26 cellular contexts compared by ENCODE assay signal in the genomic region with DNA sequence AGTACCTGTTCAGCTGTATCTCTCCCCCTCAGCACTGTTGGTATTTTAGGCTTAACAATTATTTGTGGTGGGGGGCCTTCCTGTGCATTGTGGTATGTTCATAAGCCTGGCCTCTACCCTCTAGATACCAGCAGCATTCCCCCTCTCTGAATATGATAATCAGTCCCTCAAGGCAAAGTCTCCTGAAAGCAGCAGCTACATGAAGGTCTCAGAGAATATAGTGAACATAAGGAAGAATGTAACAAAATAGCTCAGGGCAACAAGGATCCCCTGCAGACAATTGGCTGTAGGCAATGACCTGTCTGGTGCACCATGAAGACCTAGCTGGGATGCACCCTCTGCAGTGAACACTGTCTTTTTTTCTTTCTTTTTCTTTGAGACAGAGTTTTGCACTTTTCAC.
DNase-seq lines count a peak whose midpoint lies in the region; ATAC-seq, FAIRE-seq and TF ChIP-seq lines count a peak whose summit lies in the region.
"Had no signal": no experiment of that assay in that cellular context is flagged by ENCODE, and none has a peak within 500 bp of the region (broad histone marks: within the 10 kb centered on the region; RNA-seq: fewer than 3 reads in every experiment).

No MANE protein-coding gene starts in this region.

- no peak overlapping the region for H3K4me3 Mint-ChIP-seq in GM23338
- no peak overlapping the region for H3K4me3 Mint-ChIP-seq in chondrocyte (ENCODE audit: unreplicated experiment)
- H3K4me3 Mint-ChIP-seq in mesothelial cell of epicardium = no peak overlapping the region
- H3K4me3 Mint-ChIP-seq in neural progenitor cell = no peak overlapping the region
- H3K4me3 Mint-ChIP-seq: B cell; CD4-positive, alpha-beta T cell; CD8-positive, alpha-beta T cell had no signal

- H3K4me2 ChIP-seq in GM23338 (no peak overlapping the region), neural progenitor cell (no peak overlapping the region)
- H3K4me2 ChIP-seq: A549; BLaER1 treated with 17β-estradiol and CSF1 and Interleukin-3, amounts not matched to agents 10 nM and 100 nM had no signal

- H3K9ac ChIP-seq in neural progenitor cell = no peak overlapping the region
- H3K9ac ChIP-seq: BLaER1 treated with 17β-estradiol and CSF1 and Interleukin-3, amounts not matched to agents 10 nM and 100 nM had no signal

- peaks cover 80% of the 10 kb centered on the region for H3K36me3 Mint-ChIP-seq in GM23338 (ENCODE audit: low read depth)
- peaks cover 12% of the 10 kb centered on the region for H3K36me3 Mint-ChIP-seq in chondrocyte (ENCODE audit: low read depth)
- peaks cover 50% of the 10 kb centered on the region for H3K36me3 Mint-ChIP-seq in mesothelial cell of epicardium
- H3K36me3 Mint-ChIP-seq in neural progenitor cell = peaks cover 42% of the 10 kb centered on the region
- H3K36me3 Mint-ChIP-seq: CD8-positive, alpha-beta T cell had no signal

- no peak for DNase-seq in GM23338 (ENCODE audit: low spot score)
- no peak for DNase-seq in chondrocyte (ENCODE audit: low spot score)
- no peak for DNase-seq in mesothelial cell of epicardium (ENCODE audit: low spot score in 2 of 2, unreplicated experiment in 2 of 2)
- DNase-seq in neural progenitor cell (ENCODE audit: low spot score) = no peak
- DNase-seq in GM19240 (ENCODE audit: insufficient read length, low spot score) = no peak
- no peak for DNase-seq in GM19239 (ENCODE audit: insufficient read length, low spot score)
- DNase-seq in RCC 7860 (ENCODE audit: low spot score) = no peak
- DNase-seq in 8988T = no peak
- DNase-seq: AML-193; CD4-positive, alpha-beta T cell; CD8-positive, alpha-beta T cell; COR-L47; DMS 273 treated with DMSO at 0.1 percent for 48 hours; DMS153; DMS53; DMS79; DND-41; EL; GDM1 had no signal

- H3K27me3 Mint-ChIP-seq in GM23338 (ENCODE audit: insufficient read depth, low read depth, poor library complexity) = peaks cover 15% of the 10 kb centered on the region
- H3K27me3 Mint-ChIP-seq in chondrocyte (ENCODE audit: low read depth) = no peaks in the 10 kb centered on the region
- H3K27me3 Mint-ChIP-seq in mesothelial cell of epicardium (ENCODE audit: low read depth) = no peaks in the 10 kb centered on the region
- H3K27me3 Mint-ChIP-seq in neural progenitor cell (ENCODE audit: insufficient read depth, low read depth) = no peaks in the 10 kb centered on the region

- H3K27ac ChIP-seq in GM23338 (ENCODE audit: low read depth) = peak overlapping the region; percentile 76; the same call in 1 of the 2 replicates
- no peak overlapping the region for H3K27ac ChIP-seq in neural progenitor cell
- H3K27ac ChIP-seq: A549; BLaER1 treated with 17β-estradiol and CSF1 and Interleukin-3, amounts not matched to agents 10 nM and 100 nM; C4-2B had no signal

- H3K9me3 Mint-ChIP-seq in GM23338 = no peaks in the 10 kb centered on the region; the same call in 2 of the 3 replicates
- H3K9me3 Mint-ChIP-seq in chondrocyte (ENCODE audit: low read depth) = no peaks in the 10 kb centered on the region
- no peaks in the 10 kb centered on the region for H3K9me3 Mint-ChIP-seq in mesothelial cell of epicardium
- H3K9me3 Mint-ChIP-seq in neural progenitor cell = no peaks in the 10 kb centered on the region
- H3K9me3 Mint-ChIP-seq: CD4-positive, alpha-beta T cell; CD8-positive, alpha-beta T cell had no signal

- H2AFZ ChIP-seq in GM23338 = no peak overlapping the region
- no peak overlapping the region for H2AFZ ChIP-seq in neural progenitor cell (replicated peaks)

- peaks cover 59% of the 10 kb centered on the region for H3K4me1 Mint-ChIP-seq in GM23338
- H3K4me1 Mint-ChIP-seq in chondrocyte (ENCODE audit: low read depth) = peaks cover 21% of the 10 kb centered on the region
- H3K4me1 Mint-ChIP-seq in mesothelial cell of epicardium = peaks cover 6% of the 10 kb centered on the region
- peaks cover 12% of the 10 kb centered on the region for H3K4me1 Mint-ChIP-seq in neural progenitor cell
- H3K4me1 Mint-ChIP-seq: B cell had no signal

- no peak for ATAC-seq in GM23338
- ATAC-seq: A549; CD8-positive, alpha-beta T cell; GM12878 had no signal

- H3K79me2 ChIP-seq in GM23338 (replicated peaks; ENCODE audit: insufficient read depth) (peaks cover 100% of the 10 kb centered on the region), neural progenitor cell (ENCODE audit: low read depth) (peaks cover 100% of the 10 kb centered on the region)

- TF ChIP-seq CTCF in GM23338 (conservative IDR thresholded peaks at IDR 0.05; ENCODE audit: low read depth in 2 of 2) (no peak), chondrocyte (IDR thresholded peaks at IDR 0.05) (no peak), mesothelial cell of epicardium (IDR thresholded peaks at IDR 0.05; ENCODE audit: unreplicated experiment) (no peak), neural progenitor cell (IDR thresholded peaks at IDR 0.05) (no peak)

- H4K20me1 ChIP-seq in GM23338 (replicated peaks; ENCODE audit: insufficient read depth) (peaks cover 91% of the 10 kb centered on the region), neural progenitor cell (ENCODE audit: low read depth) (peaks cover 77% of the 10 kb centered on the region)

- H3F3A ChIP-seq in GM23338 (replicated peaks; ENCODE audit: low read depth) = 0 out of 2 replicates have a peak, but pooled peaks cover 7% of the 10 kb centered on the region
- no peaks in the 10 kb centered on the region for H3F3A ChIP-seq in neural progenitor cell (ENCODE audit: low read depth)

- H3K4me3 ChIP-seq in GM23338 (no peak overlapping the region), neural progenitor cell (no peak overlapping the region)
- H3K4me3 ChIP-seq: A549; BLaER1 treated with 17β-estradiol and CSF1 and Interleukin-3, amounts not matched to agents 10 nM and 100 nM; GM12878 had no signal

- H3K27me3 ChIP-seq in GM23338 (ENCODE audit: insufficient read depth) (no peaks in the 10 kb centered on the region), neural progenitor cell (no peaks in the 10 kb centered on the region)
- H3K27me3 ChIP-seq: BLaER1 treated with 17β-estradiol and CSF1 and Interleukin-3, amounts not matched to agents 10 nM and 100 nM had no signal

- H3K4me1 ChIP-seq in GM23338 (ENCODE audit: insufficient read depth) (peaks cover 20% of the 10 kb centered on the region; the same call in 1 of the 2 replicates), neural progenitor cell (no peaks in the 10 kb centered on the region)
- H3K4me1 ChIP-seq: A549 had no signal

- H3K9me2 ChIP-seq in GM23338 (ENCODE audit: insufficient read depth) = peaks cover 6% of the 10 kb centered on the region; the same call in 1 of the 2 replicates

- H3K36me3 ChIP-seq in GM23338 (ENCODE audit: insufficient read depth) (peaks cover 9% of the 10 kb centered on the region; the same call in 1 of the 2 replicates), neural progenitor cell (no peaks in the 10 kb centered on the region)

- no peaks in the 10 kb centered on the region for H3K9me3 ChIP-seq in neural progenitor cell (ENCODE audit: low read depth)
- H3K9me3 ChIP-seq: A549 had no signal

- H3K27ac Mint-ChIP-seq in GM23338 (no peak overlapping the region), chondrocyte (ENCODE audit: unreplicated experiment) (peak overlapping the region; percentile 13), mesothelial cell of epicardium (peak overlapping the region; percentile 56), neural progenitor cell (peak overlapping the region; percentile 63)
- H3K27ac Mint-ChIP-seq: B cell; CD4-positive, alpha-beta T cell; CD8-positive, alpha-beta T cell had no signal

- FAIRE-seq in GM19239 (lab: Jason Lieb, UNC) (no peak), RCC 7860 (lab: Jason Lieb, UNC) (no peak)
- FAIRE-seq: A549, GM12878, GM12892, GM18507 had no signal

TF ChIP-seq in GM23338, 12 proteins besides CTCF, POLR2A, EP300 and RAD21 (continues in another document):
- TF ChIP-seq POLR2AphosphoS5 (IDR thresholded peaks at IDR 0.05; ENCODE audit: low read depth) = no peak
- TF ChIP-seq, protein P1, sequence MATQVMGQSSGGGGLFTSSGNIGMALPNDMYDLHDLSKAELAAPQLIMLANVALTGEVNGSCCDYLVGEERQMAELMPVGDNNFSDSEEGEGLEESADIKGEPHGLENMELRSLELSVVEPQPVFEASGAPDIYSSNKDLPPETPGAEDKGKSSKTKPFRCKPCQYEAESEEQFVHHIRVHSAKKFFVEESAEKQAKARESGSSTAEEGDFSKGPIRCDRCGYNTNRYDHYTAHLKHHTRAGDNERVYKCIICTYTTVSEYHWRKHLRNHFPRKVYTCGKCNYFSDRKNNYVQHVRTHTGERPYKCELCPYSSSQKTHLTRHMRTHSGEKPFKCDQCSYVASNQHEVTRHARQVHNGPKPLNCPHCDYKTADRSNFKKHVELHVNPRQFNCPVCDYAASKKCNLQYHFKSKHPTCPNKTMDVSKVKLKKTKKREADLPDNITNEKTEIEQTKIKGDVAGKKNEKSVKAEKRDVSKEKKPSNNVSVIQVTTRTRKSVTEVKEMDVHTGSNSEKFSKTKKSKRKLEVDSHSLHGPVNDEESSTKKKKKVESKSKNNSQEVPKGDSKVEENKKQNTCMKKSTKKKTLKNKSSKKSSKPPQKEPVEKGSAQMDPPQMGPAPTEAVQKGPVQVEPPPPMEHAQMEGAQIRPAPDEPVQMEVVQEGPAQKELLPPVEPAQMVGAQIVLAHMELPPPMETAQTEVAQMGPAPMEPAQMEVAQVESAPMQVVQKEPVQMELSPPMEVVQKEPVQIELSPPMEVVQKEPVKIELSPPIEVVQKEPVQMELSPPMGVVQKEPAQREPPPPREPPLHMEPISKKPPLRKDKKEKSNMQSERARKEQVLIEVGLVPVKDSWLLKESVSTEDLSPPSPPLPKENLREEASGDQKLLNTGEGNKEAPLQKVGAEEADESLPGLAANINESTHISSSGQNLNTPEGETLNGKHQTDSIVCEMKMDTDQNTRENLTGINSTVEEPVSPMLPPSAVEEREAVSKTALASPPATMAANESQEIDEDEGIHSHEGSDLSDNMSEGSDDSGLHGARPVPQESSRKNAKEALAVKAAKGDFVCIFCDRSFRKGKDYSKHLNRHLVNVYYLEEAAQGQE (IDR thresholded peaks at IDR 0.05; ENCODE audit: unreplicated experiment) = no peak
